Comparison of ENCODE assay signal across 20 cellular contexts in genomic region chr16:23539984-23540816, GRCh38. TPM values are rescaled to one million over a fixed set of nuclear protein-coding genes. Genes with fewer than 3 reads are reported as not detected.
DNase-seq lines count a peak whose midpoint lies in the region; ATAC-seq and TF ChIP-seq lines count a peak whose summit lies in the region.
"Had no signal": no experiment of that assay in that cellular context is flagged by ENCODE, and none has a peak within 500 bp of the region (broad histone marks: within the 10 kb centered on the region; RNA-seq: fewer than 3 reads in every experiment).

No MANE protein-coding gene starts in this region.

- H4K20me1 ChIP-seq in PC-3 (ENCODE audit: low read length) (no peaks in the 10 kb centered on the region), hepatocyte (ENCODE audit: insufficient read depth, poor library complexity, severe bottlenecking) (no peaks in the 10 kb centered on the region)

- H3K9ac ChIP-seq in PC-3 (ENCODE audit: low read length), result no peak overlapping the region

- intact Hi-C loops in PC-3 (cut with micrococcal nuclease), result loop anchor here (2.0 to 10.0 kb wide), 2 partner anchors 17 to 75 kb away; partner anchors contain the start of genes EARS2 and UBFD1
- intact Hi-C loops in prostate gland (cut with DNase I), result no loop called here
- intact Hi-C loops in body of pancreas (cut with DNase I), result no loop called here

- TF ChIP-seq CTCF in LNCaP clone FGC (IDR thresholded peaks at IDR 0.05; ENCODE audit: control insufficient read depth, extremely low read depth, insufficient read depth), result no peak
- no peak for TF ChIP-seq CTCF in PC-3 (conservative IDR thresholded peaks at IDR 0.05; ENCODE audit: low read depth, low read length)
- no peak for TF ChIP-seq CTCF in hepatocyte (IDR thresholded peaks at IDR 0.05; ENCODE audit: poor library complexity)
- TF ChIP-seq CTCF in prostate gland (IDR thresholded peaks at IDR 0.05), result no peak
- no peak for TF ChIP-seq CTCF in body of pancreas (IDR thresholded peaks at IDR 0.05)

- DNase-seq in LNCaP clone FGC (ENCODE audit: low read depth), result peak; percentile 96
- DNase-seq in PC-3, result peak; percentile 81
- DNase-seq in hepatocyte (ENCODE audit: low spot score), result no peak
- peak; percentile 46 for DNase-seq in prostate gland (ENCODE audit: low spot score)
- no peak for DNase-seq in GOT3 (lab: John Stamatoyannopoulos, UW)
- DNase-seq in NOMO-1 treated with DMSO at 0.1 percent for 48 hours (lab: John Stamatoyannopoulos, UW; ENCODE audit: unreplicated experiment), result no peak
- no peak for DNase-seq in body of pancreas
- no peak for DNase-seq in Kasumi-1 (lab: John Stamatoyannopoulos, UW)
- DNase-seq: activated CD4-positive, alpha-beta T cell treated with anti-CD3 and anti-CD28 coated beads for 1 hour; activated T-cell treated with anti-CD3 and anti-CD28 coated beads, Interleukin-2, amount 50 U/mL, for 72 hours; endodermal cell; glutamatergic neuron; MM.1S; NCI-H1694; NCI-H345; NK-92 treated with Interleukin-12 subunit alpha and Interleukin-12 subunit beta, amount 100 ng/mL, for 24 hours; RPMI8226; stimulated activated CD8-positive, alpha-beta memory T cell treated with anti-CD3 and anti-CD28 coated beads, Interleukin-4, amount 100 ng/mL, for 48 hours had no signal

- no peaks in the 10 kb centered on the region for H3K27me3 ChIP-seq in PC-3 (ENCODE audit: low read length)
- no peaks in the 10 kb centered on the region for H3K27me3 ChIP-seq in hepatocyte
- no peaks in the 10 kb centered on the region for H3K27me3 ChIP-seq in prostate gland (replicated peaks; ENCODE audit: insufficient read depth)
- H3K27me3 ChIP-seq in body of pancreas, result no peaks in the 10 kb centered on the region
- H3K27me3 ChIP-seq: neutrophil had no signal

- WGBS in hepatocyte (ENCODE audit: low lambda C conversion rate, missing lambda C conversion rate), result 85% methylated on average over 11 of the region's 11 CpGs
- 78% methylated on average over 11 of the region's 11 CpGs for WGBS in prostate gland
- 77 to 81% methylated on average over 11 of the region's 11 CpGs for WGBS in body of pancreas, 2 donors

- H2AFZ ChIP-seq in PC-3 (ENCODE audit: low read length), result no peak overlapping the region
- H2AFZ ChIP-seq in hepatocyte, result no peak overlapping the region

- no peaks in the 10 kb centered on the region for H3K79me2 ChIP-seq in PC-3 (ENCODE audit: low read length)
- no peaks in the 10 kb centered on the region for H3K79me2 ChIP-seq in hepatocyte

- CTCF ChIA-PET in PC-3 (lab: Charles Lee), result interaction anchor here (0.9 kb wide), 1 partner anchor 17 kb away, joined by 4 read pairs; the partner anchor contains the start of gene UBFD1

- POLR2A ChIA-PET in PC-3 (lab: Charles Lee; ENCODE audit: unreplicated experiment), result interaction anchor here (0.6 to 0.9 kb wide), 2 partner anchors 17 to 91 kb away, joined by 4 to 6 read pairs; partner anchors contain the start of genes EARS2 and UBFD1

- ATAC-seq in PC-3, result peak; percentile 96
- ATAC-seq in body of pancreas, result no peak
- ATAC-seq: activated T-cell treated with anti-CD3 and anti-CD28 coated beads, Interleukin-2, amount 50 U/mL, for 72 hours; HCT116 had no signal

- peak overlapping the region; percentile 49 for H3K4me2 ChIP-seq in PC-3 (ENCODE audit: low read length)
- no peak overlapping the region for H3K4me2 ChIP-seq in hepatocyte

- no peaks in the 10 kb centered on the region for H3F3A ChIP-seq in PC-3 (ENCODE audit: low read length, unreplicated experiment)

- no TSS peak for BruUV-seq in PC-3 (replicated peaks; lab: Mats Ljungman, UMichigan)

- H3K9me3 ChIP-seq in PC-3 (ENCODE audit: low read length), result no peaks in the 10 kb centered on the region
- H3K9me3 ChIP-seq in hepatocyte (ENCODE audit: low read depth), result no peaks in the 10 kb centered on the region
- no peaks in the 10 kb centered on the region for H3K9me3 ChIP-seq in prostate gland
- no peaks in the 10 kb centered on the region for H3K9me3 ChIP-seq in body of pancreas
- H3K9me3 ChIP-seq: neutrophil had no signal

- peak overlapping the region; percentile 53 for H3K27ac ChIP-seq in PC-3 (ENCODE audit: low read length)
- H3K27ac ChIP-seq in hepatocyte, result peak overlapping the region; percentile 81
- no peak overlapping the region for H3K27ac ChIP-seq in prostate gland
- H3K27ac ChIP-seq in body of pancreas, result no peak overlapping the region
- H3K27ac ChIP-seq: neutrophil had no signal

- H3K36me3 ChIP-seq in PC-3 (ENCODE audit: low read depth, low read length) (no peaks in the 10 kb centered on the region), hepatocyte (replicated peaks; ENCODE audit: insufficient read depth, low read depth) (no peaks in the 10 kb centered on the region), prostate gland (no peaks in the 10 kb centered on the region), body of pancreas (replicated peaks in 1 of 2; ENCODE audit: insufficient read depth in 1 of 2, low read depth in 2 of 2) (peaks cover 0 to 13% of the 10 kb centered on the region in 2 donors)
- H3K36me3 ChIP-seq: neutrophil had no signal

- H3K9me2 ChIP-seq in PC-3 (replicated peaks; ENCODE audit: low read length) (no peaks in the 10 kb centered on the region), hepatocyte (replicated peaks; ENCODE audit: insufficient read depth) (no peaks in the 10 kb centered on the region)

- TF ChIP-seq POLR2A in prostate gland (IDR thresholded peaks at IDR 0.05) (no peak), body of pancreas (IDR thresholded peaks at IDR 0.05) (no peak)

- H3K4me3 ChIP-seq in LNCaP clone FGC (ENCODE audit: low read depth, low read length), result no peak overlapping the region
- no peak overlapping the region for H3K4me3 ChIP-seq in PC-3 (ENCODE audit: low read length)
- H3K4me3 ChIP-seq in hepatocyte, result no peak overlapping the region
- no peak overlapping the region for H3K4me3 ChIP-seq in prostate gland
- H3K4me3 ChIP-seq in body of pancreas, result no peak overlapping the region

- H3K4me1 ChIP-seq in PC-3 (ENCODE audit: insufficient read depth, low read length), result peaks cover 24% of the 10 kb centered on the region
- peaks cover 3% of the 10 kb centered on the region for H3K4me1 ChIP-seq in hepatocyte (ENCODE audit: insufficient read depth)
- H3K4me1 ChIP-seq in prostate gland (replicated peaks), result no peaks in the 10 kb centered on the region
- H3K4me1 ChIP-seq in body of pancreas, result peaks cover 5% of the 10 kb centered on the region

RNA-seq across cellular contexts. Expression of gene EARS2, which starts 16.9 kb away (rescaled TPM):
- total RNA-seq in PC-3 (2014; rRNA removed) (23.7 and 31.6 TPM in 2 replicates), hepatocyte (19.0 and 26.5 TPM in 2 replicates), prostate gland (10 to 100 TPM; 40.3 to 60.2 TPM), body of pancreas (10 to 100 TPM; 18.2 to 83.1 TPM)
- 23.1 and 25.2 TPM in 2 replicates for polyA plus RNA-seq in hepatocyte

RNA-seq across cellular contexts. Expression of gene UBFD1, which starts 17.3 kb away (rescaled TPM):
- 69.7 and 85.3 TPM in 2 replicates for total RNA-seq in PC-3 (2014; rRNA removed)
- 107 TPM in 2 replicates for total RNA-seq in hepatocyte
- polyA plus RNA-seq in hepatocyte, result 44.5 and 48.6 TPM in 2 replicates
- 100 to 1,000 TPM in 1 of 2 donors, 10 to 100 TPM in 1; 92.2 to 218 TPM for total RNA-seq in prostate gland
- total RNA-seq in body of pancreas, result 10 to 100 TPM; 42.0 to 57.0 TPM

RNA-seq across cellular contexts. Expression of gene GGA2, which starts 29.9 kb away (rescaled TPM):
- total RNA-seq in PC-3 (2014; rRNA removed) (26.5 and 29.0 TPM in 2 replicates), hepatocyte (42.4 and 56.4 TPM in 2 replicates), prostate gland (100 to 1,000 TPM in 1 of 2 donors, 10 to 100 TPM in 1; 75.7 to 105 TPM), body of pancreas (10 to 100 TPM; 59.3 to 64.6 TPM)
- polyA plus RNA-seq in hepatocyte, result 73.1 and 76.6 TPM in 2 replicates

RNA-seq across cellular contexts. Expression of gene NDUFAB1, which starts 55.9 kb away (rescaled TPM):
- total RNA-seq in PC-3 (2014; rRNA removed) (158 and 228 TPM in 2 replicates), hepatocyte (119 and 135 TPM in 2 replicates), prostate gland (100 to 1,000 TPM in 1 of 2 donors, 10 to 100 TPM in 1; 82.3 to 129 TPM), body of pancreas (10 to 100 TPM; 16.2 to 42.0 TPM)
- 218 and 243 TPM in 2 replicates for polyA plus RNA-seq in hepatocyte

Comparison
In these comparisons a context has a peak if more than half of its experiments do, and no peak if none do; other contexts are left out.
1. DNase-seq: peak in LNCaP clone FGC (single experiment), PC-3 (single experiment) and prostate gland (single experiment); none in hepatocyte (single experiment), GOT3 (single experiment), NOMO-1 treated with DMSO at 0.1 percent for 48 hours (single experiment), body of pancreas (0 of 4) and Kasumi-1 (0 of 2).
2. H3K27ac ChIP-seq: peak in PC-3 (single experiment) and hepatocyte (single experiment); none in prostate gland (0 of 2) and body of pancreas (0 of 4).